ENCODE assay signal across 17 cellular contexts in genomic region chr4:38846015-38846414, GRCh38. TPM values are rescaled to one million over a fixed set of nuclear protein-coding genes. Genes with fewer than 3 reads are reported as not detected.
DNase-seq lines count a peak whose midpoint lies in the region; TF ChIP-seq lines count a peak whose summit lies in the region.
"Had no signal": no experiment of that assay in that cellular context is flagged by ENCODE, and none has a peak within 500 bp of the region (broad histone marks: within the 10 kb centered on the region; RNA-seq: fewer than 3 reads in every experiment).

No MANE protein-coding gene starts in this region.

- peaks cover 35% of the 10 kb centered on the region for H3K4me1 Mint-ChIP-seq in CD14-positive monocyte

- H3K27ac Mint-ChIP-seq in CD14-positive monocyte: peak overlapping the region; percentile 17 to 85 (median 61)
- H3K27ac Mint-ChIP-seq: HFFc6 had no signal

- no peak overlapping the region for H3K4me3 ChIP-seq in cardiac fibroblast (replicated peaks in 1 of 2; ENCODE audit: low read depth in 2 of 2, low read length in 2 of 2)
- no peak overlapping the region for H3K4me3 ChIP-seq in neutrophil (ENCODE audit: low read depth in 1 of 2, low read length in 1 of 2)
- H3K4me3 ChIP-seq: SK-N-MC had no signal

- H3K4me1 ChIP-seq in neutrophil (ENCODE audit: control insufficient read depth in 1 of 2, insufficient read depth in 1 of 2, low read depth in 1 of 2, low read length in 1 of 2): peaks cover 20 to 22% of the 10 kb centered on the region in 2 experiments

- peaks cover 31% of the 10 kb centered on the region for H3K36me3 ChIP-seq in neutrophil

- H3K4me3 Mint-ChIP-seq in CD14-positive monocyte: no peak overlapping the region
- H3K4me3 Mint-ChIP-seq: HFFc6 had no signal

- H3K9me3 Mint-ChIP-seq in CD14-positive monocyte: peaks cover 7 to 20% (median 14%) of the 10 kb centered on the region in 7 donors

- H3K9me3 ChIP-seq in neutrophil: no peaks in the 10 kb centered on the region

- intact Hi-C loops in CD14-positive monocyte (cut with micrococcal nuclease): no loop called here

- H3K27ac ChIP-seq in neutrophil: peak overlapping the region; percentile 74
- H3K27ac ChIP-seq: C4-2B, SK-N-MC had no signal

- TF ChIP-seq CTCF in CD14-positive monocyte (IDR thresholded peaks at IDR 0.05): no peak
- TF ChIP-seq CTCF in cardiac fibroblast (IDR thresholded peaks at IDR 0.05; ENCODE audit: low read depth, low read length): no peak
- TF ChIP-seq CTCF in neutrophil (IDR thresholded peaks at IDR 0.05): no peak

- no peaks in the 10 kb centered on the region for H3K27me3 ChIP-seq in neutrophil

- H3K27me3 Mint-ChIP-seq in CD14-positive monocyte (ENCODE audit: low read depth in 3 of 3): no peaks in the 10 kb centered on the region

- DNase-seq in CD14-positive monocyte (ENCODE audit: low spot score) (no peak), MV-4-11 (lab: John Stamatoyannopoulos, UW) (peak; percentile 10), cardiac fibroblast (ENCODE audit: low read depth in 2 of 2) (peak; percentile 5 to 26), NCI-H526 (lab: John Stamatoyannopoulos, UW) (no peak), DMS79 treated with DMSO at 0.1 percent for 48 hours (lab: John Stamatoyannopoulos, UW) (no peak)
- DNase-seq in stimulated activated CD8-positive, alpha-beta memory T cell treated with anti-CD3 and anti-CD28 coated beads, Interleukin-4, amount 100 ng/mL, for 48 hours: no peak
- DNase-seq: DMS79, H7, HFFc6, Karpas-422, NCI-H1105 treated with DMSO at 0.1 percent for 48 hours, NCI-H1694, NCI-H2081 treated with DMSO at 0.1 percent for 48 hours, NCI-H524 had no signal

- H3K36me3 Mint-ChIP-seq in CD14-positive monocyte: peaks cover 56 to 68% of the 10 kb centered on the region in 2 donors

RNA-seq across cellular contexts. Expression of gene TLR6, which starts 10.6 kb away (rescaled TPM):
- polyA plus RNA-seq in CD14-positive monocyte: 10 to 100 TPM in 1 of 2 donors, 1 to 10 TPM in 1; 7.7 to 11.5 TPM

RNA-seq across cellular contexts. Expression of gene FAM114A1, which starts 21.6 kb away (rescaled TPM):
- polyA plus RNA-seq in CD14-positive monocyte: 1 to 10 TPM; 3.2 to 4.1 TPM

RNA-seq across cellular contexts. Expression of gene TLR1, which starts 41.4 kb away (rescaled TPM):
- polyA plus RNA-seq in CD14-positive monocyte: 100 to 1,000 TPM in 1 of 2 donors, 10 to 100 TPM in 1; 62.2 to 117 TPM

Comparison
In these comparisons a context has a peak if more than half of its experiments do, and no peak if none do; other contexts are left out.
1. DNase-seq: peak in MV-4-11 (single experiment) and cardiac fibroblast (2 of 2); none in CD14-positive monocyte (single experiment), stimulated activated CD8-positive, alpha-beta memory T cell treated with anti-CD3 and anti-CD28 coated beads, Interleukin-4, amount 100 ng/mL, for 48 hours (single experiment), NCI-H526 (0 of 2) and DMS79 treated with DMSO at 0.1 percent for 48 hours (single experiment).